In genomic region chr1:44483089-44483488, GRCh38 we compare ENCODE assay signal across 28 cellular contexts.
"Had no signal": no experiment of that assay in that cellular context is flagged by ENCODE, and none has a peak within 500 bp of the region (broad histone marks: within the 10 kb centered on the region; RNA-seq: fewer than 3 reads in every experiment).

No MANE protein-coding gene starts in this region.

- H3K36me3 Mint-ChIP-seq: activated naive CD4-positive, alpha-beta T cell treated with anti-CD3 and anti-CD28 coated beads, Interleukin-2, amount 10 ng/mL, durations not matched to agents 7 days and 5 days; activated naive CD8-positive, alpha-beta T cell had no signal

- H3K4me3 ChIP-seq: cardiac muscle cell had no signal

- H3K9me3 Mint-ChIP-seq: activated CD4-positive, alpha-beta T cell treated with anti-CD3 and anti-CD28 coated beads, Interleukin-2, amount 10 ng/mL, durations not matched to agents 24 days and 14 days; activated naive CD4-positive, alpha-beta T cell treated with anti-CD3 and anti-CD28 coated beads, Interleukin-2, amount 10 ng/mL, durations not matched to agents 7 days and 5 days; activated naive CD8-positive, alpha-beta T cell treated with anti-CD3 and anti-CD28 coated beads, Interleukin-2, amount 50 U/mL, for 24 hours; activated T-cell treated with anti-CD3 and anti-CD28 coated beads, Interleukin-2, amount 50 U/mL, for 24 hours; central memory CD8-positive, alpha-beta T cell had no signal

- H3K27ac Mint-ChIP-seq: activated CD4-positive, alpha-beta T cell treated with anti-CD3 and anti-CD28 coated beads, Interleukin-2, amount 10 ng/mL, durations not matched to agents 24 days and 14 days; activated CD8-positive, alpha-beta T cell treated with anti-CD3 and anti-CD28 coated beads, Interleukin-2, amount 10 ng/mL, durations not matched to agents 7 days and 5 days; activated naive CD4-positive, alpha-beta T cell treated with anti-CD3 and anti-CD28 coated beads, Interleukin-2, amount 10 ng/mL, durations not matched to agents 7 days and 5 days; activated naive CD8-positive, alpha-beta T cell; activated naive CD8-positive, alpha-beta T cell treated with anti-CD3 and anti-CD28 coated beads, Interleukin-2, amount 50 U/mL, for 24 hours; activated T-cell treated with anti-CD3 and anti-CD28 coated beads, Interleukin-2, amount 50 U/mL, for 24 hours had no signal

- H3K36me3 ChIP-seq: brain microvascular endothelial cell, cardiac muscle cell, WERI-Rb-1 had no signal

- DNase-seq: activated CD4-positive, alpha-beta T cell treated with anti-CD3 and anti-CD28 coated beads, Interleukin-2, amount 10 ng/mL, durations not matched to agents 24 days and 14 days; activated CD4-positive, alpha-beta T cell treated with anti-CD3 and anti-CD28 coated beads, Interleukin-2, amount 50 U/mL, for 48 hours; activated CD8-positive, alpha-beta T cell treated with anti-CD3 and anti-CD28 coated beads, Interleukin-2, amount 10 ng/mL, durations not matched to agents 7 days and 5 days; activated naive CD4-positive, alpha-beta T cell treated with anti-CD3 and anti-CD28 coated beads, Interleukin-2, amount 10 ng/mL, durations not matched to agents 7 days and 5 days; activated naive CD8-positive, alpha-beta T cell treated with anti-CD3 and anti-CD28 coated beads, Interleukin-2, amount 50 U/mL, for 24 hours; activated T-cell treated with anti-CD3 and anti-CD28 coated beads, Interleukin-2, amount 50 U/mL, for 24 hours; aorta; brain microvascular endothelial cell; Kasumi-1; KG1; NCI-H1105; NCI-H1436; NCI-H1694; NCI-H1930; NCI-H2081 treated with DMSO at 0.1 percent for 48 hours; NCI-H226; NCI-H524 treated with DMSO at 0.1 percent for 48 hours; SIG-M5; SW 1271; T-helper 1 cell; T1000; WERI-Rb-1 had no signal

- H3K4me1 Mint-ChIP-seq: activated CD4-positive, alpha-beta T cell treated with anti-CD3 and anti-CD28 coated beads, Interleukin-2, amount 10 ng/mL, durations not matched to agents 24 days and 14 days; activated naive CD4-positive, alpha-beta T cell treated with anti-CD3 and anti-CD28 coated beads, Interleukin-2, amount 10 ng/mL, durations not matched to agents 7 days and 5 days; central memory CD8-positive, alpha-beta T cell had no signal

- H3K27ac ChIP-seq: brain microvascular endothelial cell, cardiac muscle cell, RWPE1, WERI-Rb-1 had no signal

- ATAC-seq: activated CD8-positive, alpha-beta T cell treated with anti-CD3 and anti-CD28 coated beads, Interleukin-2, amount 10 ng/mL, durations not matched to agents 7 days and 5 days; activated naive CD8-positive, alpha-beta T cell treated with anti-CD3 and anti-CD28 coated beads, Interleukin-2, amount 50 U/mL, for 24 hours; Right ventricle myocardium inferior; SK-N-SH treated with all-trans-retinoic acid at 6 μM for 48 hours had no signal

- H3K27me3 ChIP-seq: brain microvascular endothelial cell, cardiac muscle cell had no signal

- H3K4me3 Mint-ChIP-seq: activated CD4-positive, alpha-beta T cell treated with anti-CD3 and anti-CD28 coated beads, Interleukin-2, amount 10 ng/mL, durations not matched to agents 24 days and 14 days; activated CD8-positive, alpha-beta T cell treated with anti-CD3 and anti-CD28 coated beads, Interleukin-2, amount 10 ng/mL, durations not matched to agents 7 days and 5 days; activated naive CD4-positive, alpha-beta T cell treated with anti-CD3 and anti-CD28 coated beads, Interleukin-2, amount 10 ng/mL, durations not matched to agents 7 days and 5 days; activated naive CD8-positive, alpha-beta T cell; activated naive CD8-positive, alpha-beta T cell treated with anti-CD3 and anti-CD28 coated beads, Interleukin-2, amount 50 U/mL, for 24 hours; activated T-cell treated with anti-CD3 and anti-CD28 coated beads, Interleukin-2, amount 50 U/mL, for 24 hours; central memory CD8-positive, alpha-beta T cell had no signal
